In the genomic region with DNA sequence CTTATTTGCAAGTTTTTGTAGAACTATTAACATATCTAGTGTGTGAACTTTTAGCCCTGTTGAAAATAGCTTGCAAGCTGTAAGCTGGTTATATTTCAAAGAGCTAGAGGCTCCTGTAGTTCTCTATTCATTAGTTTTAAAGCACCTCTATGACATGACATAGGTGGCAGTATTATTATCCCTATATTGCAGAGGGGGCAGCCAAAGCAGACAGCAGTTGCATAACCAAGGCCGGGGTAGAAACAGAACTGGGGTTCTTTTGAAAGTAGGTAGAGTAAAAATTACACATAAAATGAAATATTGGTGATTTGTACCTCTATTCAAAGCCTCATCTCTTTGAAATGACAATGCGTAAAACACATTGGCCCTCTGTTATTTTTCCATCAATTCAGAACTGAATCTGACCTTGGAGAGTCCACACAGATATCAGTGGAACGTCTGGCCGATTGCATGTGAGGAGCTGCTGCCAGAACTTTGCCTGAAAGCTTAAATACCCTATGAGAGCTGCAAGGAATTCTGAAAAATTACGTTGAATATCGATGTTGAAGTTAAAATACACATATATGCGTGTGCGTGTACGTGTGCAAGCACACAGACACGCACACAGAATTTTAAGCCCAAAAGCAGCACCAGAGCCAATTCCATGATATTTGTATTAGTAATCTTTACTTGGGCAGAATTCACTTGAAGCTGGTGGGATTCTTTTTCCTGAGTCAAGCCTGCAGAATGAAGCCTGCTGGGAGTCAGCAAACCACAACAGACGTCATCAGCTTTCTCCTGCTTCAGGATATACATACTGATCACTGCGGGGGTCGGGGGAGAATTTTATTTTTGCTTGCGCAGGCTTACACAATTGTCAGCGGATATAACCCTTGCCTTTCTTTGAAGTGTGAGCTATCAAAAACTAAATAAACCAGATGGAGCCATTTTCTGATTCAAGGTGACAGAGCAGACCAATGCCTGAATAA, we compare ENCODE assay signal across 1 cellular context.
TF ChIP-seq lines count a peak whose summit lies in the region.

No MANE protein-coding gene starts in this region.

TF ChIP-seq in IMR-90, 13 proteins besides CTCF, POLR2A, EP300 and RAD21 (continued from another document):
- TF ChIP-seq, protein P1, sequence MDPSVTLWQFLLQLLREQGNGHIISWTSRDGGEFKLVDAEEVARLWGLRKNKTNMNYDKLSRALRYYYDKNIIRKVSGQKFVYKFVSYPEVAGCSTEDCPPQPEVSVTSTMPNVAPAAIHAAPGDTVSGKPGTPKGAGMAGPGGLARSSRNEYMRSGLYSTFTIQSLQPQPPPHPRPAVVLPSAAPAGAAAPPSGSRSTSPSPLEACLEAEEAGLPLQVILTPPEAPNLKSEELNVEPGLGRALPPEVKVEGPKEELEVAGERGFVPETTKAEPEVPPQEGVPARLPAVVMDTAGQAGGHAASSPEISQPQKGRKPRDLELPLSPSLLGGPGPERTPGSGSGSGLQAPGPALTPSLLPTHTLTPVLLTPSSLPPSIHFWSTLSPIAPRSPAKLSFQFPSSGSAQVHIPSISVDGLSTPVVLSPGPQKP (IDR thresholded peaks at IDR 0.05; ENCODE audit: borderline replicate concordance, low read depth, low read length): no peak
- TF ChIP-seq CHD1 (IDR thresholded peaks at IDR 0.05; ENCODE audit: low read depth, low read length): 0 out of 2 replicates have a peak, but pooled peaks have one; percentile 10
- TF ChIP-seq FOS (IDR thresholded peaks at IDR 0.05; ENCODE audit: low read depth, low read length): peak; percentile 91
- peak; percentile 19; the same call in 1 of the 2 replicates for TF ChIP-seq SMC3 (IDR thresholded peaks at IDR 0.05; ENCODE audit: low read depth, low read length)
